ENCODE assay signal across 8 cellular contexts in the genomic region with DNA sequence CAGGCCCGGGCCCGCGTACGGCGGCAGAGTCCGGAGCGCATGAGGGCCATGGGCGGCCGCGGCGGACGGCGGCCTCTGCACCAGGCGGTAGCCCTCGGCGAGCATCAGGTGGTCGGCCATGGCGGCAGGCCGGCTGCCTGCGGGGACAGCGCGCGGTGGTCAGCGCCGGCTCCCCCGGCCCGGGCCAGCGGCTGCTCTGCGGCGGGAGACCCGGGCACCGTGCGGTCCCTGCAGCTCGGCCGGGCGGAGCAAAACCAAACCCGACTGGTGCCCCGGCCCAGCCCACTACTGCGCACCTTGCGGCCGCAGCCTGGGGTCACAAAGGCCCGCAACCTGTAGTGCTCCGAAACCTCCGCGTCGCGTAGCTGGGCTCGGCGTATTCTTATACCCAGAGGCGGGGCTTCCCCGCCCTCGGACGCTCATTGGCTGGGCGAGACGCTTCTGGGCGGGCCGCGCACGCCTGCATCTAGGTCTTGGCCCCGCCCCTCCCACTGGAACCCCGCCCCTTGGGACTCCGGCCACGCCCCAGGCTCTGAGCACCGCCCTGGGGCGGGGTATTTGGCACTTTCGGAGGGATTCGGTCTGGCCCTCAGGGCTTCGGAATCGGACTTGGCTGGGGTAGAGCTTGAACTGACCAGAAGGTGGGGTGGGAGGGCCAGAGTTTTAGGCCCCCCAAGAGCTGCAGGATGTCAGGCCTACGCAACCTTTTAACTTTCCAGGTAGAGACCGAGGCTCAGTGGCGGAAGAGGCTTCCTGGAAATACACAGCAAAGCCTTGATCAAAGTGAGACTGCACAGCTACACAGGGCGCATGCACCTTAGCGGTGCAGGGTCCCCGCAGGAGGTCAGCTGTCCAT. TPM values are rescaled to one million over a fixed set of nuclear protein-coding genes. Genes with fewer than 3 reads are reported as not detected.
DNase-seq lines count a peak whose midpoint lies in the region; ATAC-seq and TF ChIP-seq lines count a peak whose summit lies in the region.

A gene with protein sequence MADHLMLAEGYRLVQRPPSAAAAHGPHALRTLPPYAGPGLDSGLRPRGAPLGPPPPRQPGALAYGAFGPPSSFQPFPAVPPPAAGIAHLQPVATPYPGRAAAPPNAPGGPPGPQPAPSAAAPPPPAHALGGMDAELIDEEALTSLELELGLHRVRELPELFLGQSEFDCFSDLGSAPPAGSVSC (minus strand): TSS at position 356 of the 856 bp plus-strand sequence. CDS start 236 bp downstream, at position 120.

- peak within 1 kb of the TSS; percentile 44 for H3K4me3 ChIP-seq in mucosa of descending colon

- H3K4me1 ChIP-seq in mucosa of descending colon (ENCODE audit: low read depth) = no peaks in the 10 kb centered on the region

- ATAC-seq in GM19468 (IDR thresholded peaks at IDR 0.05; ENCODE audit: extremely low read depth, unreplicated experiment) = peak; percentile 92
- ATAC-seq in mucosa of descending colon = peak; percentile 99

- peak; percentile 14 for TF ChIP-seq CTCF in mucosa of descending colon (IDR thresholded peaks at IDR 0.05)

- intact Hi-C loops in mucosa of descending colon (cut with DNase I, micrococcal nuclease) = loop anchor here in 1 of 2 donors (5.0 kb wide), 1 partner anchor 85 kb away; no protein-coding TSS in a partner anchor

- H3K36me3 ChIP-seq in mucosa of descending colon (ENCODE audit: low read depth) = no peaks in the 10 kb centered on the region

- DNase-seq in COLO668 (lab: John Stamatoyannopoulos, UW; ENCODE audit: unreplicated experiment) (peak; percentile 98), HS-27A (ENCODE audit: low read depth) (peak; percentile 89), NOMO-1 treated with DMSO at 0.1 percent for 48 hours (lab: John Stamatoyannopoulos, UW; ENCODE audit: unreplicated experiment) (peak; percentile 85), activated T-cell treated with anti-CD3 and anti-CD28 coated beads for 4 hours (peak; percentile 93), epithelial cell of prostate (ENCODE audit: low read depth, low spot score) (no peak), mucosa of descending colon (peak; percentile 97 to 98 (median 98))
- DNase-seq in stimulated activated CD8-positive, alpha-beta memory T cell treated with anti-CD3 and anti-CD28 coated beads, Interleukin-4, amount 100 ng/mL, for 1 hour (ENCODE audit: low read depth in 2 of 2, low spot score in 1 of 2) = peak; percentile 90 to 92

- no peaks in the 10 kb centered on the region for H3K9me3 ChIP-seq in mucosa of descending colon

- peak within 1 kb of the TSS; percentile 77 for H3K27ac ChIP-seq in epithelial cell of prostate

RNA-seq across cellular contexts. Expression of the gene that starts here (rescaled TPM):
- 10 to 100 TPM in 1 of 3 donors, 1 to 10 TPM in 2; 1.9 to 45.1 (median 4.7) TPM for total RNA-seq in mucosa of descending colon
